ENCODE assay signal across 13 cellular contexts in genomic region chr9:3962467-3962866, GRCh38.
A peak's percentile ranks its signal among the peaks of the same experiment; 100 is the strongest.
DNase-seq lines count a peak whose midpoint lies in the region; ATAC-seq and TF ChIP-seq lines count a peak whose summit lies in the region.
"Had no signal": no experiment of that assay in that cellular context is flagged by ENCODE, and none has a peak within 500 bp of the region (broad histone marks: within the 10 kb centered on the region; RNA-seq: fewer than 3 reads in every experiment).

No MANE protein-coding gene starts in this region.

- H3K4me1 Mint-ChIP-seq in activated T-cell treated with anti-CD3 and anti-CD28 coated beads, Interleukin-2, amount 50 U/mL, for 24 hours (ENCODE audit: low read depth) = no peaks in the 10 kb centered on the region
- H3K4me1 Mint-ChIP-seq: activated CD4-positive, alpha-beta memory T cell treated with anti-CD3 and anti-CD28 coated beads, Interleukin-2, amount 10 ng/mL, durations not matched to agents 7 days and 5 days had no signal

- H3K27me3 Mint-ChIP-seq in activated T-cell treated with anti-CD3 and anti-CD28 coated beads, Interleukin-2, amount 50 U/mL, for 24 hours = peaks cover 4% of the 10 kb centered on the region

- no peaks in the 10 kb centered on the region for H3K4me1 ChIP-seq in breast epithelium
- H3K4me1 ChIP-seq in mucosa of descending colon (ENCODE audit: low read depth) = no peaks in the 10 kb centered on the region

- DNase-seq in DMS53 (lab: John Stamatoyannopoulos, UW) (peak; percentile 71), NCI-H1092 treated with DMSO at 0.1 percent for 48 hours (lab: John Stamatoyannopoulos, UW) (peak; percentile 42), breast epithelium (ENCODE audit: low spot score in 2 of 2) (no peak), mucosa of descending colon (no peak), NCI-H82 treated with DMSO at 0.1 percent for 48 hours (lab: John Stamatoyannopoulos, UW; ENCODE audit: unreplicated experiment) (no peak), middle frontal gyrus (ENCODE audit: extremely low spot score, low spot score) (no peak)
- DNase-seq in activated T-cell treated with anti-CD3 and anti-CD28 coated beads, Interleukin-2, amount 50 U/mL, for 24 hours = no peak
- DNase-seq: activated CD4-positive, alpha-beta memory T cell treated with anti-CD3 and anti-CD28 coated beads, Interleukin-2, amount 10 ng/mL, durations not matched to agents 7 days and 5 days; heart right ventricle; KG1 had no signal

- H3K9me3 ChIP-seq in breast epithelium = no peaks in the 10 kb centered on the region
- no peaks in the 10 kb centered on the region for H3K9me3 ChIP-seq in mucosa of descending colon
- H3K9me3 ChIP-seq: heart right ventricle had no signal

- peak overlapping the region; percentile 2 for H3K27ac ChIP-seq in breast epithelium
- H3K27ac ChIP-seq: RWPE1 had no signal

- H3K4me3 ChIP-seq in breast epithelium (no peak overlapping the region), mucosa of descending colon (no peak overlapping the region)

- TF ChIP-seq POLR2A in breast epithelium (IDR thresholded peaks at IDR 0.05) = no peak

- H3K36me3 ChIP-seq in breast epithelium (no peaks in the 10 kb centered on the region), mucosa of descending colon (ENCODE audit: low read depth) (no peaks in the 10 kb centered on the region)
- H3K36me3 ChIP-seq: heart right ventricle had no signal

- no peak overlapping the region for H3K4me3 Mint-ChIP-seq in activated T-cell treated with anti-CD3 and anti-CD28 coated beads, Interleukin-2, amount 50 U/mL, for 24 hours
- H3K4me3 Mint-ChIP-seq: activated CD4-positive, alpha-beta memory T cell treated with anti-CD3 and anti-CD28 coated beads, Interleukin-2, amount 10 ng/mL, durations not matched to agents 7 days and 5 days; natural killer cell treated with Interleukin-12 subunit alpha and Interleukin-12 subunit beta and Interleukin-15 and Interleukin-18, amount 100 ng/mL, for 72 hours had no signal

- no peak overlapping the region for H3K27ac Mint-ChIP-seq in activated T-cell treated with anti-CD3 and anti-CD28 coated beads, Interleukin-2, amount 50 U/mL, for 24 hours
- H3K27ac Mint-ChIP-seq: activated CD4-positive, alpha-beta memory T cell treated with anti-CD3 and anti-CD28 coated beads, Interleukin-2, amount 10 ng/mL, durations not matched to agents 7 days and 5 days; natural killer cell treated with Interleukin-12 subunit alpha and Interleukin-12 subunit beta and Interleukin-15 and Interleukin-18, amount 100 ng/mL, for 72 hours had no signal

- no peaks in the 10 kb centered on the region for H3K27me3 ChIP-seq in breast epithelium
- H3K27me3 ChIP-seq: heart right ventricle had no signal

- ATAC-seq in mucosa of descending colon = peak; percentile 18
- ATAC-seq in HG03520 (IDR thresholded peaks at IDR 0.05; ENCODE audit: unreplicated experiment) = no peak
- ATAC-seq: natural killer cell treated with Interleukin-12 subunit alpha and Interleukin-12 subunit beta and Interleukin-15 and Interleukin-18, amount 100 ng/mL, for 72 hours had no signal

- intact Hi-C loops in breast epithelium (cut with DNase I; ENCODE audit: low total_unique reads) (no loop called here), mucosa of descending colon (cut with DNase I, micrococcal nuclease) (no loop called here)

- no peaks in the 10 kb centered on the region for H3K36me3 Mint-ChIP-seq in activated T-cell treated with anti-CD3 and anti-CD28 coated beads, Interleukin-2, amount 50 U/mL, for 24 hours (ENCODE audit: low read depth)
- H3K36me3 Mint-ChIP-seq: natural killer cell treated with Interleukin-12 subunit alpha and Interleukin-12 subunit beta and Interleukin-15 and Interleukin-18, amount 100 ng/mL, for 72 hours had no signal

- TF ChIP-seq CTCF in breast epithelium (IDR thresholded peaks at IDR 0.05) (no peak), mucosa of descending colon (IDR thresholded peaks at IDR 0.05) (no peak)

- H3K9me3 Mint-ChIP-seq in activated T-cell treated with anti-CD3 and anti-CD28 coated beads, Interleukin-2, amount 50 U/mL, for 24 hours = no peaks in the 10 kb centered on the region
- H3K9me3 Mint-ChIP-seq: activated CD4-positive, alpha-beta memory T cell treated with anti-CD3 and anti-CD28 coated beads, Interleukin-2, amount 10 ng/mL, durations not matched to agents 7 days and 5 days; natural killer cell treated with Interleukin-12 subunit alpha and Interleukin-12 subunit beta and Interleukin-15 and Interleukin-18, amount 100 ng/mL, for 72 hours had no signal

Comparison
In these comparisons a context has a peak if more than half of its experiments do, and no peak if none do; other contexts are left out.
1. DNase-seq: peak in DMS53 (single experiment) and NCI-H1092 treated with DMSO at 0.1 percent for 48 hours (single experiment); none in breast epithelium (0 of 2), mucosa of descending colon (0 of 3), NCI-H82 treated with DMSO at 0.1 percent for 48 hours (single experiment), middle frontal gyrus (single experiment) and activated T-cell treated with anti-CD3 and anti-CD28 coated beads, Interleukin-2, amount 50 U/mL, for 24 hours (single experiment).